ENCODE assay signal across 9 cellular contexts in the genomic region with DNA sequence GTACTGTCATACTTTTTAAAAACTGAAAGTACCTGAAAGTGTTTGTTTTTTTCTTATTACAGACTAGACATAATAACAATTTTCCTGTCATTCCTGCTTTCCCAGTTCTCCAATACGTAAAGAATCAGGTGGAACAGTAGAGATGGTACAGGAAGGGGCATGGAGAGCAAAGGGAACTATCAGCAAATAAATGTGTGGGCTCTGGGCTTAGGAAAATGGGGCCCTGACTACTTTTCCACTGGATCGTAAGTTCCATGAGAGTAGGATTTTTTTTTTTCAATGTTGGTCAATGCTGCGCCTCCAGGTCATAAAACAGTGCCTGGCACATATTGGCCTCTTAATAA. TPM values are rescaled to one million over a fixed set of nuclear protein-coding genes. Genes with fewer than 3 reads are reported as not detected.
DNase-seq lines count a peak whose midpoint lies in the region; FAIRE-seq lines count a peak whose summit lies in the region.
"Had no signal": no experiment of that assay in that cellular context is flagged by ENCODE, and none has a peak within 500 bp of the region (broad histone marks: within the 10 kb centered on the region; RNA-seq: fewer than 3 reads in every experiment).

No MANE protein-coding gene starts in this region.

- H3K4me1 Mint-ChIP-seq in activated naive CD4-positive, alpha-beta T cell treated with anti-CD3 and anti-CD28 coated beads, Interleukin-2, amount 50 U/mL, for 24 hours, result peaks cover 17% of the 10 kb centered on the region

- 45% methylated on average over 3 of the region's 3 CpGs for WGBS in urinary bladder

- no peaks in the 10 kb centered on the region for H3K27me3 ChIP-seq in adipocyte (replicated peaks; ENCODE audit: control insufficient read depth, insufficient read depth, low read length)

- no peaks in the 10 kb centered on the region for H3K9me3 ChIP-seq in adipocyte (ENCODE audit: control insufficient read depth, low read length)

- no peaks in the 10 kb centered on the region for H3K36me3 ChIP-seq in adipocyte (ENCODE audit: control insufficient read depth, insufficient read depth, low read length, severe bottlenecking)
- H3K36me3 ChIP-seq in urinary bladder (ENCODE audit: insufficient read depth), result no peaks in the 10 kb centered on the region

- H3K27ac Mint-ChIP-seq in activated naive CD4-positive, alpha-beta T cell treated with anti-CD3 and anti-CD28 coated beads, Interleukin-2, amount 50 U/mL, for 24 hours, result peak overlapping the region; percentile 99

- H3K9me3 Mint-ChIP-seq in activated naive CD4-positive, alpha-beta T cell treated with anti-CD3 and anti-CD28 coated beads, Interleukin-2, amount 50 U/mL, for 24 hours, result no peaks in the 10 kb centered on the region

- peaks cover 49% of the 10 kb centered on the region for H3K4me1 ChIP-seq in adipocyte (ENCODE audit: control insufficient read depth, insufficient read depth, low read length)
- H3K4me1 ChIP-seq in urinary bladder (ENCODE audit: insufficient read depth), result no peaks in the 10 kb centered on the region

- no peak for DNase-seq in activated naive CD4-positive, alpha-beta T cell treated with Interleukin-2 at 50 U/mL for 16 hours
- DNase-seq in adipocyte (ENCODE audit: low read depth), result no peak
- DNase-seq in medulla oblongata (ENCODE audit: extremely low spot score), result peak; percentile 39
- no peak for DNase-seq in frontal cortex (ENCODE audit: low spot score in 2 of 2)
- no peak for DNase-seq in NCI-H2081 treated with DMSO at 0.1 percent for 48 hours (lab: John Stamatoyannopoulos, UW)
- DNase-seq in activated CD4-positive, alpha-beta T cell treated with anti-CD3 and anti-CD28 coated beads for 4 hours, result no peak
- DNase-seq: HCEC 1CT had no signal

- no peaks in the 10 kb centered on the region for H3K36me3 Mint-ChIP-seq in activated naive CD4-positive, alpha-beta T cell treated with anti-CD3 and anti-CD28 coated beads, Interleukin-2, amount 50 U/mL, for 24 hours

- peak overlapping the region; percentile 85 for H3K9ac ChIP-seq in adipocyte (ENCODE audit: low read length)

- H3K27ac ChIP-seq in urinary bladder (ENCODE audit: low read depth), result peak overlapping the region; percentile 67

- peak overlapping the region; percentile 98 for H3K4me3 Mint-ChIP-seq in activated naive CD4-positive, alpha-beta T cell treated with anti-CD3 and anti-CD28 coated beads, Interleukin-2, amount 50 U/mL, for 24 hours

- no peak for FAIRE-seq in frontal cortex (lab: Jason Lieb, UNC)

- no peaks in the 10 kb centered on the region for H3K27me3 Mint-ChIP-seq in activated naive CD4-positive, alpha-beta T cell treated with anti-CD3 and anti-CD28 coated beads, Interleukin-2, amount 50 U/mL, for 24 hours

- H3K4me3 ChIP-seq in adipocyte (ENCODE audit: low read length), result peak overlapping the region; percentile 80
- peak overlapping the region; percentile 51 for H3K4me3 ChIP-seq in urinary bladder (ENCODE audit: low read depth, low read length)

RNA-seq across cellular contexts. Expression of gene FAS, which starts 15.2 kb away (rescaled TPM):
- total RNA-seq in urinary bladder (48.3 TPM), frontal cortex (1.6 TPM)
- 9.5 TPM for polyA plus RNA-seq in urinary bladder

RNA-seq across cellular contexts. Expression of gene ACTA2, which starts 22.8 kb away (rescaled TPM):
- total RNA-seq in urinary bladder (3,971 TPM), frontal cortex (26.1 TPM)
- polyA plus RNA-seq in urinary bladder, result 6,755 TPM

Comparison
In these comparisons a context has a peak if more than half of its experiments do, and no peak if none do; other contexts are left out.
1. RNA of gene FAS, which starts 15.2 kb away (total RNA-seq): 48.3 TPM in urinary bladder (single experiment); 1.6 TPM in frontal cortex (single experiment); every median in the first group is over 10 times any median in the second.
2. RNA of gene ACTA2, which starts 22.8 kb away (total RNA-seq): 3,971 TPM in urinary bladder (single experiment); 26.1 TPM in frontal cortex (single experiment); every median in the first group is over 100 times any median in the second.